29 cellular contexts compared by ENCODE assay signal in the genomic region with DNA sequence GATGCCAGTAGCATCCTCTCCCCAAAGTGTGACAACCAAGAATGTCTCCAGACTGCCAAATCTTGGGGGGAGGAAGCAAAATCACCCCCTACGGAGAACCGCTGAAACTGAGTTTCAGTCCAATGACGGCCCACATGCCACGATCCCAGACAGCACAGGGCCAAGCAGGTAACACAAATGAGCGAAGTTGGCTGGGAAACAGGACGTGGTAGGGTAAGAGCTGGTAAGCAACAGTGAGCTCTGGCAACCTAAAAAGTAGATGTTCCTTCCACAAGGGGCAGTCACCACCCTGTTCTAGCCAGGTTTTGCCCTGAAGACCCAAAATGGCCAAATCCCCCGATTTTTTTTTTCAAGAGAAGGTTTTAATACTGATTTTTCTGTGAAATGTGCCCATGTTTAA. TPM values are rescaled to one million over a fixed set of nuclear protein-coding genes. Genes with fewer than 3 reads are reported as not detected.
DNase-seq lines count a peak whose midpoint lies in the region; ATAC-seq, FAIRE-seq and TF ChIP-seq lines count a peak whose summit lies in the region.
"Had no signal": no experiment of that assay in that cellular context is flagged by ENCODE, and none has a peak within 500 bp of the region (broad histone marks: within the 10 kb centered on the region; RNA-seq: fewer than 3 reads in every experiment).

No MANE protein-coding gene starts in this region.

- H3K9ac ChIP-seq in GM12878 (ENCODE audit: control insufficient read depth, insufficient read depth, low read length): no peak overlapping the region
- H3K9ac ChIP-seq in trophoblast cell (ENCODE audit: low read length): no peak overlapping the region
- H3K9ac ChIP-seq: BLaER1 had no signal

- peaks cover 3% of the 10 kb centered on the region for H3K79me2 ChIP-seq in GM12878 (ENCODE audit: control insufficient read depth, insufficient read depth, low read length)
- peaks cover 22% of the 10 kb centered on the region for H3K79me2 ChIP-seq in trophoblast cell (ENCODE audit: control insufficient read depth, insufficient read depth, low read length, poor library complexity)

- CTCF ChIA-PET in A673 (lab: Charles Lee) (no interaction called here), GM12878 (lab: Yijun Ruan, JAX) (no interaction called here)

- H2AK5ac ChIP-seq in trophoblast cell (ENCODE audit: low read length): no peak overlapping the region

- no peak for TF ChIP-seq POLR2A in GM12878 (IDR thresholded peaks at IDR 0.05; ENCODE audit: low read depth, low read length)

- no peak for FAIRE-seq in GM12878 (lab: Jason Lieb, UNC)
- FAIRE-seq: endothelial cell of umbilical vein, K562 had no signal

- RAD21 ChIA-PET in GM12878 (lab: Charles Lee; ENCODE audit: unreplicated experiment): interaction anchor here (1.0 kb wide), 1 partner anchor 15 kb away, joined by 3 read pairs; no protein-coding TSS in a partner anchor

- H3K4me3 ChIP-seq in A673 (ENCODE audit: low read depth, low read length, poor library complexity, severe bottlenecking) (no peak overlapping the region), GM12878 (no peak overlapping the region), trophoblast cell (ENCODE audit: low read depth, low read length) (no peak overlapping the region)
- H3K4me3 ChIP-seq: BLaER1, K562, MG63, SJCRH30, spleen, upper lobe of right lung had no signal

- SMC1A ChIA-PET in GM12878 (lab: Charles Lee; ENCODE audit: uncharacterized antibody, unreplicated experiment): interaction anchor here (1.2 kb wide), 1 partner anchor 190 kb away, joined by 3 read pairs; no protein-coding TSS in a partner anchor

- POLR2A ChIA-PET in A673 (lab: Charles Lee; ENCODE audit: low non-redundant PET) (no interaction called here), GM12878 (lab: Charles Lee) (interaction anchor here (1.1 kb wide), 1 partner anchor 11 kb away, joined by 4 read pairs; no protein-coding TSS in a partner anchor)

- BruUV-seq in A673 (replicated peaks; lab: Mats Ljungman, UMichigan) (no TSS peak), GM12878 (replicated peaks; lab: Mats Ljungman, UMichigan) (no TSS peak)

- H2BK120ac ChIP-seq in trophoblast cell (ENCODE audit: insufficient read depth, low read length, poor library complexity): no peak overlapping the region

- peak overlapping the region; percentile 65 for H3K4ac ChIP-seq in trophoblast cell (ENCODE audit: low read depth, low read length)

- in situ Hi-C loops in GM12878 (cut with MboI): no loop called here

- peak overlapping the region; percentile 53 for H2BK12ac ChIP-seq in trophoblast cell (ENCODE audit: low read length)

- no peak overlapping the region for H4K8ac ChIP-seq in trophoblast cell (ENCODE audit: low read depth, low read length)

- no peaks in the 10 kb centered on the region; the same call in 1 of the 2 replicates for H4K20me1 ChIP-seq in GM12878 (ENCODE audit: control insufficient read depth, insufficient read depth)
- H4K20me1 ChIP-seq: BLaER1 had no signal

- 0 out of 3 replicates have a peak, but pooled peaks have one; percentile 24 for ATAC-seq in GM12878
- ATAC-seq: activated naive CD4-positive, alpha-beta T cell treated with anti-CD3 and anti-CD28 coated beads, Interleukin-2, amount 50 U/mL, for 72 hours; K562; upper lobe of right lung; WTC11 had no signal

- peak overlapping the region; percentile 19 for H3K23ac ChIP-seq in trophoblast cell (ENCODE audit: low read length)

- peaks cover 21% of the 10 kb centered on the region for H3K4me1 ChIP-seq in A673 (ENCODE audit: insufficient read depth, low read length, poor library complexity, severe bottlenecking)
- no peaks in the 10 kb centered on the region for H3K4me1 ChIP-seq in GM12878 (ENCODE audit: control insufficient read depth, insufficient read depth, low read length)
- H3K4me1 ChIP-seq in trophoblast cell (ENCODE audit: control insufficient read depth in 1 of 2, insufficient read depth in 2 of 2, low read length in 2 of 2): peaks cover 45 to 54% of the 10 kb centered on the region in 2 experiments
- H3K4me1 ChIP-seq: BLaER1 had no signal

- 73% methylated on average over 7 of the region's 7 CpGs for WGBS in GM12878 (ENCODE audit: insufficient coverage, insufficient replicate concordance, low lambda C conversion rate, missing lambda C conversion rate)
- WGBS in trophoblast cell (ENCODE audit: extremely low coverage, insufficient coverage, insufficient read length): no CpG with 5 or more reads among the region's 7 CpGs

- TF ChIP-seq CTCF in A673 (conservative IDR thresholded peaks at IDR 0.05; ENCODE audit: low read depth, low read length) (0 out of 2 replicates have a peak, but pooled peaks have one; percentile 10), GM12873 (IDR thresholded peaks at IDR 0.05; ENCODE audit: insufficient read depth, low read depth, low read length, missing control alignments) (peak; percentile 22), GM12878 (IDR thresholded peaks at IDR 0.05 in 2 of 3, conservative IDR thresholded peaks at IDR 0.05 in 1 of 3; ENCODE audit: control insufficient read depth in 2 of 3, extremely low read depth in 1 of 3, insufficient read depth in 1 of 3, low read depth in 3 of 3, low read length in 3 of 3) (0 out of 6 replicates have a peak, but pooled peaks of 1 of the 3 experiments have one; percentile 3)

- peak overlapping the region; percentile 57 for H3K18ac ChIP-seq in trophoblast cell (ENCODE audit: low read length)

- no peak for DNase-seq in A673 (ENCODE audit: low spot score)
- DNase-seq in GM12878 (ENCODE audit: low read depth, low spot score): no peak
- no peak for DNase-seq in trophoblast cell
- no peak for DNase-seq in NCI-H510A (lab: John Stamatoyannopoulos, UW)
- DNase-seq in effector CD8-positive, alpha-beta T cell (lab: John Stamatoyannopoulos, UW): no peak
- no peak for DNase-seq in NCI-H82 treated with DMSO at 0.1 percent for 48 hours (lab: John Stamatoyannopoulos, UW; ENCODE audit: unreplicated experiment)
- DNase-seq in activated naive CD4-positive, alpha-beta T cell treated with Interleukin-2 at 50 U/mL for 16 hours: no peak
- DNase-seq: ACHN; activated CD4-positive, alpha-beta T cell treated with anti-CD3 and anti-CD28 coated beads, Interleukin-2, amount 50 U/mL, for 1 hour; activated CD8-positive, alpha-beta memory T cell treated with anti-CD3 and anti-CD28 coated beads, Interleukin-2, amount 50 U/mL, for 4 hours; anterior cingulate cortex; DMS79; GF-D8; GOT3; hypothalamus; immature natural killer cell; MG63; NCI-H2081; NCI-H226; NCI-H748 treated with DMSO at 0.1 percent for 48 hours; SJCRH30; spleen had no signal

- H4K91ac ChIP-seq in trophoblast cell (ENCODE audit: low read depth, low read length): peak overlapping the region; percentile 26

- H2AFZ ChIP-seq in GM12878 (ENCODE audit: control insufficient read depth, low read depth, low read length): no peak overlapping the region
- no peak overlapping the region for H2AFZ ChIP-seq in trophoblast cell (ENCODE audit: insufficient read depth, low read length, poor library complexity)

- H3K9me3 ChIP-seq in A673 (ENCODE audit: low read depth, low read length, poor library complexity, severe bottlenecking) (no peaks in the 10 kb centered on the region), GM12878 (replicated peaks; ENCODE audit: control insufficient read depth, insufficient read depth, low read length) (no peaks in the 10 kb centered on the region), trophoblast cell (ENCODE audit: insufficient read depth, low read depth, low read length) (no peaks in the 10 kb centered on the region)
- H3K9me3 ChIP-seq: BLaER1, MG63, SJCRH30, spleen, upper lobe of right lung had no signal

- no peak overlapping the region for H2BK5ac ChIP-seq in trophoblast cell (ENCODE audit: low read depth, low read length, poor library complexity)

- H3K27ac ChIP-seq in A673 (ENCODE audit: low read depth, low read length, poor library complexity, severe bottlenecking) (no peak overlapping the region), GM12878 (ENCODE audit: control insufficient read depth, insufficient read depth) (no peak overlapping the region), trophoblast cell (ENCODE audit: low read depth, low read length) (no peak overlapping the region)
- H3K27ac ChIP-seq: BLaER1, SJCRH30, spleen, upper lobe of right lung had no signal

- intact Hi-C loops in A673 (cut with micrococcal nuclease; ENCODE audit: unreplicated experiment) (no loop called here), GM12878 (cut with micrococcal nuclease; ENCODE audit: unreplicated experiment) (no loop called here)

- TF ChIP-seq RAD21 in GM12878 (IDR thresholded peaks at IDR 0.05; ENCODE audit: insufficient read depth, low read depth, low read length): no peak

- H3K36me3 ChIP-seq in A673 (ENCODE audit: insufficient read depth, low read length, poor library complexity, severe bottlenecking) (no peaks in the 10 kb centered on the region), GM12878 (ENCODE audit: control insufficient read depth in 2 of 2, insufficient read depth in 2 of 2, low read length in 1 of 2) (no peaks in the 10 kb centered on the region), trophoblast cell (ENCODE audit: control insufficient read depth in 1 of 2, insufficient read depth in 2 of 2, low read length in 2 of 2) (peaks cover 0 to 3% of the 10 kb centered on the region in 2 experiments)
- H3K36me3 ChIP-seq: BLaER1, MG63, SJCRH30, spleen, upper lobe of right lung had no signal

- TF ChIP-seq EP300 in GM12878 (IDR thresholded peaks at IDR 0.05; ENCODE audit: borderline replicate concordance in 1 of 2, control insufficient read depth in 1 of 2, low read depth in 2 of 2, low read length in 2 of 2): no peak

- H4K12ac ChIP-seq in trophoblast cell (ENCODE audit: low read depth, low read length): no peak overlapping the region

- H3K4me2 ChIP-seq in GM12878 (ENCODE audit: control insufficient read depth, insufficient read depth): no peak overlapping the region
- H3K4me2 ChIP-seq in trophoblast cell (ENCODE audit: low read length): no peak overlapping the region
- H3K4me2 ChIP-seq: BLaER1 had no signal

- H3K79me1 ChIP-seq in trophoblast cell (ENCODE audit: low read length): peaks cover 14% of the 10 kb centered on the region

- H3K27me3 ChIP-seq in A673 (replicated peaks; ENCODE audit: insufficient read depth, low read depth, low read length, poor library complexity) (no peaks in the 10 kb centered on the region), GM12878 (replicated peaks in 1 of 2; ENCODE audit: control insufficient read depth in 2 of 2, insufficient read depth in 2 of 2, low read length in 1 of 2) (no peaks in the 10 kb centered on the region), trophoblast cell (ENCODE audit: insufficient read depth, low read length) (no peaks in the 10 kb centered on the region)
- H3K27me3 ChIP-seq: BLaER1, MG63, SJCRH30, spleen, upper lobe of right lung had no signal

- H3K14ac ChIP-seq in trophoblast cell (ENCODE audit: low read length): no peak overlapping the region

RNA-seq across cellular contexts. Expression of a gene that starts 25.4 kb away (rescaled TPM):
- 21.7 and 21.8 TPM in 2 replicates for total RNA-seq in A673 (2021)
- total RNA-seq in GM12878 (2013; cell fraction: nucleolus; rRNA removed): 31.8 and 32.2 TPM in 2 replicates
- 1.5 and 1.6 TPM in 2 replicates for total RNA-seq in GM12878 (2014; rRNA removed)
- total RNA-seq in GM12878 (2014; rRNA removed; fragmentation: Illumina TruSeq; extraction: Trizol): 1.4 and 2.4 TPM in 2 replicates
- total RNA-seq in GM12878 (2021): 7.8 and 8.6 TPM in 2 replicates
- polyA plus RNA-seq in GM12878 (2011; ENCODE audit: low read depth): 1.5 TPM
- 1.3 and 1.5 TPM in 2 replicates for polyA plus RNA-seq in GM12878 (2011; rRNA removed)
- polyA plus RNA-seq in GM12878 (2011; cell fraction: cytosol; rRNA removed): 0.79 and 0.90 TPM in 2 replicates
- 1.6 and 2.4 TPM in 2 replicates for polyA plus RNA-seq in GM12878 (2011; cell fraction: nucleus; rRNA removed)
- polyA plus RNA-seq in GM12878 (2012): 2.3 and 3.5 TPM in 2 replicates
- polyA plus RNA-seq in GM12878 (2014; fragmentation: Illumina TruSeq; extraction: Trizol): 3.2 and 3.4 TPM in 2 replicates
- 1 to 10 TPM in 1 of 2 experiments, under 1 TPM in 1; 0.68 to 3.5 TPM for polyA plus RNA-seq in GM12878 (2014; fragmentation: Nextera tagmentation; extraction: Ambion mirVana)
- 2.1 and 2.4 TPM in 2 replicates for polyA plus RNA-seq in GM12878 (2014; rRNA removed)
- polyA plus RNA-seq in GM12878 (2016; fragmentation: Nextera tagmentation; extraction: Ambion mirVana): 1 to 10 TPM; 2.0 to 2.8 TPM
- 5.3 and 6.6 TPM in 2 replicates for polyA minus RNA-seq in GM12878 (2011; rRNA and poly(A)+ RNA removed)
- 2.9 and 3.2 TPM in 2 replicates for polyA minus RNA-seq in GM12878 (2011; cell fraction: cytosol; rRNA and poly(A)+ RNA removed)
- 6.0 and 15.7 TPM in 2 replicates for polyA minus RNA-seq in GM12878 (2011; cell fraction: nucleus; rRNA and poly(A)+ RNA removed)
- polyA plus RNA-seq in trophoblast cell (2013): 36.4 and 36.5 TPM in 2 replicates
